15 cellular contexts compared by ENCODE assay signal in the genomic region with DNA sequence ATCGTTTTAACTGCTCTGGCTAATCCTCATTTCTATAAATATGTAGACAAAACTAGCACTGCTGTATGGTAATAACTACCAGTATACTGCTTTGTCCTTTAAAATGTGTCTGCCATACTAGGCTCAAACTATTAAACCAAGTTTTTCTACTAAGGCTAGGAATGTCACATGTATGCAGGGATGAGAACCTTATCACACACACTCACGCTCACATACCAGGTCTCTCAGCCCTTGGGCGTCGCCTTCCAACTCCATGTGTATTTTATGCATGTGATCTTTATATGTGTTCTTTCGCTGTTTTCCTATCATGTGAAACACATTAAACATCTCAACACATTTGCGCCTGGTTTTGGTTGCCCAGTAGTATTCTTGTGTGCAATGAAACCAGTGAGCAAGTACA.
"Had no signal": no experiment of that assay in that cellular context is flagged by ENCODE, and none has a peak within 500 bp of the region (broad histone marks: within the 10 kb centered on the region; RNA-seq: fewer than 3 reads in every experiment).

No MANE protein-coding gene starts in this region.

- H3K27me3 Mint-ChIP-seq: activated CD8-positive, alpha-beta memory T cell treated with anti-CD3 and anti-CD28 coated beads, Interleukin-2, amount 10 ng/mL, durations not matched to agents 7 days and 5 days; activated naive CD4-positive, alpha-beta T cell treated with anti-CD3 and anti-CD28 coated beads, Interleukin-2, amount 10 ng/mL, durations not matched to agents 7 days and 5 days had no signal

- H3K4me3 ChIP-seq: colonic mucosa, stomach, testis, upper lobe of right lung had no signal

- H3K27ac ChIP-seq: colonic mucosa, foreskin keratinocyte, stomach, testis, upper lobe of right lung had no signal

- H3K4me3 Mint-ChIP-seq: activated CD8-positive, alpha-beta memory T cell treated with anti-CD3 and anti-CD28 coated beads, Interleukin-2, amount 10 ng/mL, durations not matched to agents 7 days and 5 days; activated naive CD4-positive, alpha-beta T cell treated with anti-CD3 and anti-CD28 coated beads, Interleukin-2, amount 10 ng/mL, durations not matched to agents 7 days and 5 days had no signal

- H3K4me1 ChIP-seq: colonic mucosa, foreskin keratinocyte, testis, upper lobe of right lung had no signal

- H3K27me3 ChIP-seq: colonic mucosa, foreskin keratinocyte, stomach, testis, upper lobe of right lung had no signal

- DNase-seq: activated CD4-positive, alpha-beta T cell treated with anti-CD3 and anti-CD28 coated beads, Interleukin-2, amount 50 U/mL, for 4 hours; activated CD8-positive, alpha-beta memory T cell treated with anti-CD3 and anti-CD28 coated beads, Interleukin-2, amount 10 ng/mL, durations not matched to agents 7 days and 5 days; activated naive CD4-positive, alpha-beta T cell treated with anti-CD3 and anti-CD28 coated beads, Interleukin-2, amount 10 ng/mL, durations not matched to agents 7 days and 5 days; activated T-cell treated with anti-CD3 and anti-CD28 coated beads, Interleukin-2, amount 50 U/mL, for 1 hour; colonic mucosa; foreskin keratinocyte; glutamatergic neuron; kidney glomerular epithelial cell; stimulated activated CD4-positive, alpha-beta T cell treated with anti-CD3 and anti-CD28 coated beads, Interleukin-1b, Interleukin-23, amount 100 ng/mL, for 48 hours; stomach; T-helper 2 cell; testis; upper lobe of right lung had no signal

- H3K27ac Mint-ChIP-seq: activated CD8-positive, alpha-beta memory T cell treated with anti-CD3 and anti-CD28 coated beads, Interleukin-2, amount 10 ng/mL, durations not matched to agents 7 days and 5 days; activated naive CD4-positive, alpha-beta T cell treated with anti-CD3 and anti-CD28 coated beads, Interleukin-2, amount 10 ng/mL, durations not matched to agents 7 days and 5 days had no signal

- H3K36me3 ChIP-seq: colonic mucosa, upper lobe of right lung had no signal

- ATAC-seq: activated CD4-positive, CD25-positive, alpha-beta regulatory T cell treated with anti-CD3 and anti-CD28 coated beads, Interleukin-2, amount 50 U/mL, for 24 hours; activated CD8-positive, alpha-beta memory T cell treated with anti-CD3 and anti-CD28 coated beads, Interleukin-2, amount 10 ng/mL, durations not matched to agents 7 days and 5 days; foreskin keratinocyte; sciatic nerve; upper lobe of right lung had no signal

- H3K9me3 ChIP-seq: colonic mucosa, testis, upper lobe of right lung had no signal
